Comparison of ENCODE assay signal across 8 cellular contexts in genomic region chr2:234950730-234951385, GRCh38. TPM values are rescaled to one million over a fixed set of nuclear protein-coding genes. Genes with fewer than 3 reads are reported as not detected.
DNase-seq lines count a peak whose midpoint lies in the region; ATAC-seq and TF ChIP-seq lines count a peak whose summit lies in the region.

No MANE protein-coding gene starts in this region.

- H3K27me3 ChIP-seq in uterus = no peaks in the 10 kb centered on the region

- peaks cover 7% of the 10 kb centered on the region for H3K4me1 Mint-ChIP-seq in activated naive CD4-positive, alpha-beta T cell treated with anti-CD3 and anti-CD28 coated beads, Interleukin-2, amount 10 ng/mL, durations not matched to agents 7 days and 5 days
- peaks cover 38% of the 10 kb centered on the region for H3K4me1 Mint-ChIP-seq in endothelial cell (ENCODE audit: unreplicated experiment)
- peaks cover 46% of the 10 kb centered on the region for H3K4me1 Mint-ChIP-seq in mesothelial cell of epicardium

- no peaks in the 10 kb centered on the region for H3K36me3 ChIP-seq in uterus

- H3K9me3 Mint-ChIP-seq in activated naive CD4-positive, alpha-beta T cell treated with anti-CD3 and anti-CD28 coated beads, Interleukin-2, amount 10 ng/mL, durations not matched to agents 7 days and 5 days = no peaks in the 10 kb centered on the region
- H3K9me3 Mint-ChIP-seq in activated naive CD4-positive, alpha-beta T cell treated with anti-CD3 and anti-CD28 coated beads, Interleukin-2, amount 50 U/mL, for 72 hours = peaks cover 0 to 3% of the 10 kb centered on the region in 2 donors
- H3K9me3 Mint-ChIP-seq in endothelial cell (ENCODE audit: unreplicated experiment) (no peaks in the 10 kb centered on the region), mesothelial cell of epicardium (no peaks in the 10 kb centered on the region)

- TF ChIP-seq POLR2A in uterus (IDR thresholded peaks at IDR 0.05) = no peak

- no peaks in the 10 kb centered on the region for H3K9me3 ChIP-seq in uterus

- H3K27ac ChIP-seq in uterus = peak overlapping the region; percentile 73 to 87

- no peak for ATAC-seq in activated naive CD4-positive, alpha-beta T cell treated with anti-CD3 and anti-CD28 coated beads, Interleukin-2, amount 50 U/mL, for 72 hours
- no peak for ATAC-seq in HG03039 (IDR thresholded peaks at IDR 0.05; ENCODE audit: unreplicated experiment)
- ATAC-seq in GM21723 (IDR thresholded peaks at IDR 0.05; ENCODE audit: unreplicated experiment) = no peak

- H3K4me1 ChIP-seq in uterus = no peaks in the 10 kb centered on the region

- intact Hi-C loops in uterus (cut with DNase I; ENCODE audit: low total_unique reads) = no loop called here

- TF ChIP-seq CTCF in endothelial cell (IDR thresholded peaks at IDR 0.05; ENCODE audit: unreplicated experiment) = no peak
- TF ChIP-seq CTCF in mesothelial cell of epicardium (IDR thresholded peaks at IDR 0.05; ENCODE audit: unreplicated experiment) = no peak
- TF ChIP-seq CTCF in uterus (IDR thresholded peaks at IDR 0.05) = no peak

- peaks cover 76% of the 10 kb centered on the region for H3K27me3 Mint-ChIP-seq in activated naive CD4-positive, alpha-beta T cell treated with anti-CD3 and anti-CD28 coated beads, Interleukin-2, amount 10 ng/mL, durations not matched to agents 7 days and 5 days
- H3K27me3 Mint-ChIP-seq in endothelial cell (ENCODE audit: unreplicated experiment) = peaks cover 13% of the 10 kb centered on the region
- H3K27me3 Mint-ChIP-seq in mesothelial cell of epicardium (ENCODE audit: low read depth) = no peaks in the 10 kb centered on the region

- peak overlapping the region; percentile 71 to 92 for H3K4me3 ChIP-seq in uterus

- no peak overlapping the region for H3K27ac Mint-ChIP-seq in activated naive CD4-positive, alpha-beta T cell treated with anti-CD3 and anti-CD28 coated beads, Interleukin-2, amount 10 ng/mL, durations not matched to agents 7 days and 5 days
- no peak overlapping the region for H3K27ac Mint-ChIP-seq in activated naive CD4-positive, alpha-beta T cell treated with anti-CD3 and anti-CD28 coated beads, Interleukin-2, amount 50 U/mL, for 72 hours
- H3K27ac Mint-ChIP-seq in endothelial cell (ENCODE audit: unreplicated experiment) (peak overlapping the region; percentile 90), mesothelial cell of epicardium (peak overlapping the region; percentile 91)

- no peak for DNase-seq in activated naive CD4-positive, alpha-beta T cell treated with anti-CD3 and anti-CD28 coated beads, Interleukin-2, amount 10 ng/mL, durations not matched to agents 7 days and 5 days
- DNase-seq in activated naive CD4-positive, alpha-beta T cell treated with anti-CD3 and anti-CD28 coated beads, Interleukin-2, amount 50 U/mL, for 72 hours (ENCODE audit: low spot score in 2 of 2) = no peak
- DNase-seq in endothelial cell (ENCODE audit: low spot score) (no peak), mesothelial cell of epicardium (ENCODE audit: low spot score in 2 of 2, unreplicated experiment in 2 of 2) (no peak), uterus (peak in 1 of 2 donors; percentile 47), epidermal melanocyte (ENCODE audit: insufficient read length, low spot score) (no peak)

- CTCF ChIA-PET in activated naive CD4-positive, alpha-beta T cell treated with anti-CD3 and anti-CD28 coated beads, Interleukin-2, amount 10 ng/mL, durations not matched to agents 7 days and 5 days (lab: Charles Lee) = no interaction called here

- H3K4me3 Mint-ChIP-seq in activated naive CD4-positive, alpha-beta T cell treated with anti-CD3 and anti-CD28 coated beads, Interleukin-2, amount 10 ng/mL, durations not matched to agents 7 days and 5 days = peak overlapping the region; percentile 62
- H3K4me3 Mint-ChIP-seq in endothelial cell (ENCODE audit: unreplicated experiment) (peak overlapping the region; percentile 95), mesothelial cell of epicardium (peak overlapping the region; percentile 86)

- no peaks in the 10 kb centered on the region for H3K36me3 Mint-ChIP-seq in activated naive CD4-positive, alpha-beta T cell treated with anti-CD3 and anti-CD28 coated beads, Interleukin-2, amount 10 ng/mL, durations not matched to agents 7 days and 5 days
- H3K36me3 Mint-ChIP-seq in activated naive CD4-positive, alpha-beta T cell treated with anti-CD3 and anti-CD28 coated beads, Interleukin-2, amount 50 U/mL, for 72 hours = no peaks in the 10 kb centered on the region
- peaks cover 5% of the 10 kb centered on the region for H3K36me3 Mint-ChIP-seq in endothelial cell (ENCODE audit: low read depth, unreplicated experiment)
- no peaks in the 10 kb centered on the region for H3K36me3 Mint-ChIP-seq in mesothelial cell of epicardium

RNA-seq across cellular contexts. Expression of gene SH3BP4, which starts 1.0 kb away (rescaled TPM):
- under 1 TPM in 1 of 2 donors, not detected in 1; 0.31 TPM for total RNA-seq in activated naive CD4-positive, alpha-beta T cell treated with anti-CD3 and anti-CD28 coated beads, Interleukin-2, amount 50 U/mL, for 72 hours
- total RNA-seq in endothelial cell (ENCODE audit: unreplicated experiment) = 58.6 TPM
- total RNA-seq in mesothelial cell of epicardium = 44.1 to 45.0 TPM (median 44.3 TPM) in 3 replicates
- total RNA-seq in uterus = 10 to 100 TPM; 13.5 to 28.4 (median 20.1) TPM

Comparison
In these comparisons a context has a peak if more than half of its experiments do, and no peak if none do; other contexts are left out.
1. H3K27ac Mint-ChIP-seq: peak in endothelial cell (single experiment) and mesothelial cell of epicardium (single experiment); none in activated naive CD4-positive, alpha-beta T cell treated with anti-CD3 and anti-CD28 coated beads, Interleukin-2, amount 10 ng/mL, durations not matched to agents 7 days and 5 days (single experiment) and activated naive CD4-positive, alpha-beta T cell treated with anti-CD3 and anti-CD28 coated beads, Interleukin-2, amount 50 U/mL, for 72 hours (0 of 2).
2. RNA of gene SH3BP4, which starts 1.0 kb away (total RNA-seq): 58.6 TPM in endothelial cell (single experiment), 44.1 to 45.0 TPM in mesothelial cell of epicardium and 13.5 to 28.4 TPM in uterus; 0.31 TPM in activated naive CD4-positive, alpha-beta T cell treated with anti-CD3 and anti-CD28 coated beads, Interleukin-2, amount 50 U/mL, for 72 hours; every median in the first group is over 10 times any median in the second.
3. Peak in every context shown above with its lines, with median percentiles within 50 percentile points of each other: H3K4me3 Mint-ChIP-seq.